Comparison of ENCODE assay signal across 8 cellular contexts in the genomic region with DNA sequence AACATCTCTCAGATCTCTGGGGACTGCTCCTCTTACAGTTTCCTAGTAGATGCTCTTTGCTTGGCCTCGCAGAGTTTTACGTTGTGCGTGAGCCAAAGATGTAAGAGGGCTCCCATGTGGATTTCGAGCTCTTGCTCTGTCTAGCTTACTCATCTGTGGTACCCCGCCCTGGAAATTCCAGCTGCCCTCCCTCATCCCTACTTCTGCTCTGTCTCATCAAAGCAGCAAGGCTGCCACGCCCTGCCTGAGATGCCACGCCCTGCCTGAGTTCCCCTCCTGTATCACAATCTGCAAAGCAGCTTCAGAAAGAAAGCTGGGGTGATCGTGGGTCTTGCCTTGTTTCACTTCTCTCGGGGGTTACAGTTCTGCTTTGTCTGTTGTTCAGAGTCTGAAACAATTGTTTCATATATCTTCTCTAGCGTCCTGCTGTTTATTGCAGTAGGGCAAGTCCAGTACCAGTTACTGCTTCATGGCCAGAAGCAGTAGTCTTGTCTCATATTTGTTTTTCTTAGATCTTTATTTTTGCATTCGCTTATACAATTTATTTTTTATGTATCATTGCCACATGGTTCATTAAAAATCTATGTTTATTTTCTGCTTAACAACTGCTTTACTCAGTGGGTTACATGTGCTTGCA. TPM values are rescaled to one million over a fixed set of nuclear protein-coding genes. Genes with fewer than 3 reads are reported as not detected.
DNase-seq lines count a peak whose midpoint lies in the region; ATAC-seq and TF ChIP-seq lines count a peak whose summit lies in the region.

No MANE protein-coding gene starts in this region.

- H3K36me3 Mint-ChIP-seq in H9 (ENCODE audit: insufficient read depth in 1 of 3, low read depth in 3 of 3), result no peaks in the 10 kb centered on the region

- no peak overlapping the region for H3K27ac Mint-ChIP-seq in stimulated activated naive CD8-positive, alpha-beta T cell treated with anti-CD3 and anti-CD28 coated beads, Interleukin-15, amount 100 ng/mL, for 72 hours
- no peak overlapping the region; a peak in 1 of 7 replicates for H3K27ac Mint-ChIP-seq in H9

- H3K4me1 ChIP-seq in Peyer's patch (no peaks in the 10 kb centered on the region), H9 (ENCODE audit: insufficient read depth, low read length) (no peaks in the 10 kb centered on the region)

- peak; percentile 4 for DNase-seq in stimulated activated naive CD8-positive, alpha-beta T cell treated with anti-CD3 and anti-CD28 coated beads, Interleukin-15, Interleukin-2, amounts not matched to agents 100 U/mL and 50 U/mL, for 24 hours
- DNase-seq in stimulated activated naive CD8-positive, alpha-beta T cell treated with anti-CD3 and anti-CD28 coated beads, Interleukin-15, amount 100 ng/mL, for 72 hours, result no peak
- DNase-seq in Peyer's patch (peak in 2 of 3 donors; percentile 53 to 58), islet precursor cell (peak; percentile 63), NCI-H128 (lab: John Stamatoyannopoulos, UW; ENCODE audit: unreplicated experiment) (no peak), H9 (no peak), T-helper 2 cell (no peak)

- H2AK5ac ChIP-seq in H9 (ENCODE audit: insufficient read length, low read length), result no peak overlapping the region

- H2BK15ac ChIP-seq in H9 (ENCODE audit: low read depth, low read length), result no peak overlapping the region

- no peak overlapping the region for H4K91ac ChIP-seq in H9 (ENCODE audit: insufficient read length, low read depth, low read length)

- TF ChIP-seq CTCF in Peyer's patch (IDR thresholded peaks at IDR 0.05), result no peak
- no peak for TF ChIP-seq CTCF in H9 (conservative IDR thresholded peaks at IDR 0.05)

- H4K8ac ChIP-seq in H9 (replicated peaks; ENCODE audit: insufficient read length, low read depth, low read length), result no peak overlapping the region

- no peak overlapping the region for H2BK20ac ChIP-seq in H9 (ENCODE audit: low read depth, low read length, poor library complexity, severe bottlenecking)

- H3K9me3 ChIP-seq in Peyer's patch (no peaks in the 10 kb centered on the region), H9 (ENCODE audit: control insufficient read depth, low read depth, low read length) (no peaks in the 10 kb centered on the region)

- H3K27me3 Mint-ChIP-seq in stimulated activated naive CD8-positive, alpha-beta T cell treated with anti-CD3 and anti-CD28 coated beads, Interleukin-15, amount 100 ng/mL, for 72 hours, result peaks cover 39% of the 10 kb centered on the region
- peaks cover 5% of the 10 kb centered on the region for H3K27me3 Mint-ChIP-seq in H9 (ENCODE audit: low read depth)

- TF ChIP-seq POLR2A in Peyer's patch (IDR thresholded peaks at IDR 0.05), result no peak

- H3K4me3 ChIP-seq in Peyer's patch, result no peak overlapping the region

- no peaks in the 10 kb centered on the region for H3K9me3 Mint-ChIP-seq in stimulated activated naive CD8-positive, alpha-beta T cell treated with anti-CD3 and anti-CD28 coated beads, Interleukin-15, amount 100 ng/mL, for 72 hours
- H3K9me3 Mint-ChIP-seq in H9, result peaks cover 0 to 2% of the 10 kb centered on the region in 2 experiments; a peak in 2 of 5 replicates

- H3T11ph ChIP-seq in H9 (ENCODE audit: low read length), result no peak overlapping the region

- no peak overlapping the region for H2BK120ac ChIP-seq in H9 (ENCODE audit: low read depth, low read length, poor library complexity, severe bottlenecking)

- H2AFZ ChIP-seq in H9 (ENCODE audit: low read length), result no peak overlapping the region

- H3K79me1 ChIP-seq in H9 (ENCODE audit: insufficient read depth, low read depth, low read length, poor library complexity, severe bottlenecking), result no peaks in the 10 kb centered on the region

- H3K9ac ChIP-seq in H9 (ENCODE audit: extremely low read depth, insufficient read length, low read length), result no peak overlapping the region

- H3K23me2 ChIP-seq in H9 (ENCODE audit: insufficient read length, low read depth, low read length, poor library complexity, severe bottlenecking), result no peaks in the 10 kb centered on the region

- no peaks in the 10 kb centered on the region for H3K27me3 ChIP-seq in Peyer's patch
- H3K27me3 ChIP-seq in H9 (ENCODE audit: insufficient read depth, low read length), result no peaks in the 10 kb centered on the region

- WGBS in H9 (ENCODE audit: extremely low coverage, insufficient read length, low lambda C conversion rate), result no CpG with 5 or more reads among the region's 11 CpGs

- ATAC-seq in stimulated activated naive CD8-positive, alpha-beta T cell treated with anti-CD3 and anti-CD28 coated beads, Interleukin-15, Interleukin-2, amounts not matched to agents 100 U/mL and 50 U/mL, for 24 hours, result peak; percentile 23
- ATAC-seq in stimulated activated naive CD8-positive, alpha-beta T cell treated with anti-CD3 and anti-CD28 coated beads, Interleukin-15, amount 100 ng/mL, for 72 hours, result no peak
- peak; percentile 96 for ATAC-seq in HG02981 (IDR thresholded peaks at IDR 0.05; ENCODE audit: unreplicated experiment)

- no peak overlapping the region for H3K4me3 Mint-ChIP-seq in stimulated activated naive CD8-positive, alpha-beta T cell treated with anti-CD3 and anti-CD28 coated beads, Interleukin-15, amount 100 ng/mL, for 72 hours
- no peak overlapping the region for H3K4me3 Mint-ChIP-seq in H9

- H3K4me1 Mint-ChIP-seq in stimulated activated naive CD8-positive, alpha-beta T cell treated with anti-CD3 and anti-CD28 coated beads, Interleukin-15, amount 100 ng/mL, for 72 hours, result no peaks in the 10 kb centered on the region
- no peaks in the 10 kb centered on the region for H3K4me1 Mint-ChIP-seq in H9

- H3K4me2 ChIP-seq in H9 (ENCODE audit: insufficient read depth, insufficient read length, low read length), result no peak overlapping the region

- no peak overlapping the region for H2BK12ac ChIP-seq in H9 (ENCODE audit: insufficient read length, low read depth, low read length)

- H3K36me3 ChIP-seq in Peyer's patch, result no peaks in the 10 kb centered on the region

- no peak overlapping the region for H3K56ac ChIP-seq in H9 (ENCODE audit: insufficient read length, low read depth, low read length)

- no peak overlapping the region for H3K18ac ChIP-seq in H9 (ENCODE audit: insufficient read length, low read depth, low read length)

- H3K27ac ChIP-seq in Peyer's patch, result no peak overlapping the region
- H3K27ac ChIP-seq in H9 (ENCODE audit: insufficient read length, low read depth, low read length), result no peak overlapping the region

- no peak overlapping the region for H2BK5ac ChIP-seq in H9 (ENCODE audit: insufficient read length, low read length)

- H3K23ac ChIP-seq in H9 (ENCODE audit: insufficient read length, low read depth, low read length), result no peak overlapping the region

- no peak overlapping the region for H4K5ac ChIP-seq in H9 (ENCODE audit: insufficient read length, low read depth, low read length)

- no peaks in the 10 kb centered on the region for H4K20me1 ChIP-seq in H9 (ENCODE audit: control insufficient read depth, insufficient read depth, insufficient read length)

- no peak overlapping the region for H3K4ac ChIP-seq in H9 (ENCODE audit: low read depth, low read length)

- H3K14ac ChIP-seq in H9 (ENCODE audit: insufficient read depth, low read length), result no peak overlapping the region

- no peaks in the 10 kb centered on the region for H3K79me2 ChIP-seq in H9 (ENCODE audit: insufficient read depth, low read length)

RNA-seq across cellular contexts. Expression of a gene that starts 36.1 kb away (rescaled TPM):
- total RNA-seq in Peyer's patch (10 to 100 TPM; 21.7 to 27.7 (median 24.8) TPM), H9 (2021) (62.1 and 69.2 TPM in 2 replicates)

Comparison
In these comparisons a context has a peak if more than half of its experiments do, and no peak if none do; other contexts are left out.
1. DNase-seq: peak in stimulated activated naive CD8-positive, alpha-beta T cell treated with anti-CD3 and anti-CD28 coated beads, Interleukin-15, Interleukin-2, amounts not matched to agents 100 U/mL and 50 U/mL, for 24 hours (single experiment), Peyer's patch (2 of 3) and islet precursor cell (single experiment); none in stimulated activated naive CD8-positive, alpha-beta T cell treated with anti-CD3 and anti-CD28 coated beads, Interleukin-15, amount 100 ng/mL, for 72 hours (0 of 2), NCI-H128 (single experiment), H9 (single experiment) and T-helper 2 cell (0 of 5).